17 cellular contexts compared by ENCODE assay signal in the genomic region with DNA sequence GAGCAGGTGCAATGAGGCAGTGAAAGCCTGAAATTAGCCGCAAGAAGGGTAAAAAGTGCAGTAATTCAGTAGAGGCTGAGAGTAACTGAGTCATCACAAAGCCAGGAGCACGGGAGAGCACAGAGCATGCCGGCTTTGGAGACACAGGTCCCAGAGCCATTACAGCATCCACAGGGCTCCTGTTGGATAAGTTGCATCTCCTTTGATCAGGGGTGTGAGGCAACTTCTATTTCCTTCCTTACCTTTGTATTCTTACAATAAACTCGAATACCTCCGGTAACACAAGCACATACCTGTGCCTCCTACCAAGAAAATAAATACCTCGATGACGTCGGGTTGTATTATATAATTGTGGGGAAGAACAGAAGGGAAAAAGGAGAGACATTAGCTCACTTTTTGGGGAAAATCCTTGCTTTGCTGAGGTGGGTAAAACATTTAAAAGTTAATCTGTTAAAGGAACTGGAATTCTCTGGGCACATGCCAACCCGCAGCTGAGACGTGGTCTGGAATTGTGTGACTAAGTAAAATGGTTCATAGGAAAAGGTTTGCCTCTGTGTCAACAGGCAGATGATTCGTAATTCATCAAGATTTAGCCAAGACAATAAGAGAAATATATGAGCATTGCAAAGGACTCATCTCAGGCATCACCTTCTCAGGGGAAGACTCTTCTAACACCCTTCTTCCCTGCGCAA.
DNase-seq lines count a peak whose midpoint lies in the region; ATAC-seq and TF ChIP-seq lines count a peak whose summit lies in the region.
"Had no signal": no experiment of that assay in that cellular context is flagged by ENCODE, and none has a peak within 500 bp of the region (broad histone marks: within the 10 kb centered on the region; RNA-seq: fewer than 3 reads in every experiment).

No MANE protein-coding gene starts in this region.

- no peak overlapping the region for H3K4me2 ChIP-seq in PC-3 (ENCODE audit: low read length)
- H3K4me2 ChIP-seq in trophoblast cell (ENCODE audit: low read length): no peak overlapping the region

- H3F3A ChIP-seq in PC-3 (ENCODE audit: low read length, unreplicated experiment): no peaks in the 10 kb centered on the region

- no peak overlapping the region for H3K18ac ChIP-seq in trophoblast cell (ENCODE audit: low read length)

- H2BK120ac ChIP-seq in trophoblast cell (ENCODE audit: insufficient read depth, low read length, poor library complexity): no peak overlapping the region

- intact Hi-C loops in PC-3 (cut with micrococcal nuclease): no loop called here

- H3K9ac ChIP-seq in PC-3 (ENCODE audit: low read length) (no peak overlapping the region), trophoblast cell (ENCODE audit: low read length) (no peak overlapping the region)

- TF ChIP-seq POLR2A in suprapubic skin (IDR thresholded peaks at IDR 0.05): no peak

- H2AK5ac ChIP-seq in trophoblast cell (ENCODE audit: low read length): no peak overlapping the region

- H3K9me3 ChIP-seq in PC-3 (ENCODE audit: low read length): no peaks in the 10 kb centered on the region; the same call in 1 of the 2 replicates
- H3K9me3 ChIP-seq in trophoblast cell (ENCODE audit: insufficient read depth, low read depth, low read length): no peaks in the 10 kb centered on the region
- H3K9me3 ChIP-seq in suprapubic skin: no peaks in the 10 kb centered on the region
- no peaks in the 10 kb centered on the region for H3K9me3 ChIP-seq in HAP-1
- H3K9me3 ChIP-seq: thyroid gland had no signal

- H3K79me2 ChIP-seq in PC-3 (ENCODE audit: low read length): no peaks in the 10 kb centered on the region
- H3K79me2 ChIP-seq in trophoblast cell (ENCODE audit: control insufficient read depth, insufficient read depth, low read length, poor library complexity): no peaks in the 10 kb centered on the region

- POLR2A ChIA-PET in PC-3 (lab: Charles Lee; ENCODE audit: unreplicated experiment): no interaction called here

- ATAC-seq in PC-3: no peak
- no peak for ATAC-seq in activated naive CD4-positive, alpha-beta T cell treated with anti-CD3 and anti-CD28 coated beads, Interleukin-2, amount 50 U/mL, for 72 hours
- ATAC-seq: activated CD4-positive, CD25-positive, alpha-beta regulatory T cell treated with anti-CD3 and anti-CD28 coated beads, Interleukin-2, amount 50 U/mL, for 24 hours; natural killer cell treated with Interleukin-12 subunit alpha and Interleukin-12 subunit beta and Interleukin-15 and Interleukin-18, amount 100 ng/mL, for 72 hours; T-cell had no signal

- H4K12ac ChIP-seq in trophoblast cell (ENCODE audit: low read depth, low read length): no peak overlapping the region

- no peak overlapping the region for H3K4ac ChIP-seq in trophoblast cell (ENCODE audit: low read depth, low read length)

- H2BK5ac ChIP-seq in trophoblast cell (ENCODE audit: low read depth, low read length, poor library complexity): no peak overlapping the region

- H3K23ac ChIP-seq in trophoblast cell (ENCODE audit: low read length): no peak overlapping the region

- H3K27ac ChIP-seq in PC-3 (ENCODE audit: low read length) (no peak overlapping the region), epithelial cell of prostate (peak overlapping the region; percentile 68), trophoblast cell (ENCODE audit: low read depth, low read length) (no peak overlapping the region), suprapubic skin (no peak overlapping the region), caudate nucleus (ENCODE audit: low read depth, low read length) (no peak overlapping the region)
- H3K27ac ChIP-seq: thyroid gland had no signal

- H2AFZ ChIP-seq in PC-3 (ENCODE audit: low read length) (no peak overlapping the region), trophoblast cell (ENCODE audit: insufficient read depth, low read length, poor library complexity) (no peak overlapping the region)

- H3K9me2 ChIP-seq in PC-3 (replicated peaks; ENCODE audit: low read length): no peaks in the 10 kb centered on the region

- no peak for TF ChIP-seq CTCF in PC-3 (conservative IDR thresholded peaks at IDR 0.05; ENCODE audit: low read depth, low read length)
- no peak for TF ChIP-seq CTCF in suprapubic skin (IDR thresholded peaks at IDR 0.05)

- no CpG with 5 or more reads among the region's 12 CpGs for WGBS in trophoblast cell (ENCODE audit: extremely low coverage, insufficient coverage, insufficient read length)
- 58% methylated on average over 12 of the region's 12 CpGs for WGBS in suprapubic skin

- H3K79me1 ChIP-seq in trophoblast cell (ENCODE audit: low read length): no peaks in the 10 kb centered on the region

- H2BK12ac ChIP-seq in trophoblast cell (ENCODE audit: low read length): no peak overlapping the region

- in situ Hi-C loops in HAP-1 (cut with MboI; ENCODE audit: low sequenced_read_pairs): no loop called here

- H3K4me1 ChIP-seq in PC-3 (ENCODE audit: insufficient read depth, low read length): no peaks in the 10 kb centered on the region
- H3K4me1 ChIP-seq in trophoblast cell (ENCODE audit: control insufficient read depth in 1 of 2, insufficient read depth in 2 of 2, low read length in 2 of 2): no peaks in the 10 kb centered on the region
- no peaks in the 10 kb centered on the region for H3K4me1 ChIP-seq in suprapubic skin
- no peaks in the 10 kb centered on the region for H3K4me1 ChIP-seq in HAP-1
- H3K4me1 ChIP-seq: thyroid gland had no signal

- peaks cover 6 to 19% of the 10 kb centered on the region in 2 donors for H3K9me3 Mint-ChIP-seq in activated naive CD4-positive, alpha-beta T cell treated with anti-CD3 and anti-CD28 coated beads, Interleukin-2, amount 50 U/mL, for 72 hours
- H3K9me3 Mint-ChIP-seq: natural killer cell treated with Interleukin-12 subunit alpha and Interleukin-12 subunit beta and Interleukin-15 and Interleukin-18, amount 100 ng/mL, for 72 hours had no signal

- DNase-seq in GM04503 (ENCODE audit: low read depth) (peak; percentile 26), PC-3 (peak; percentile 70), epithelial cell of prostate (ENCODE audit: low read depth, low spot score) (peak; percentile 58), trophoblast cell (peak; percentile 65 to 86), suprapubic skin (ENCODE audit: low spot score in 2 of 2) (no peak), caudate nucleus (lab: John Stamatoyannopoulos, UW) (no peak), HAP-1 (ENCODE audit: low spot score in 2 of 2) (no peak)
- no peak for DNase-seq in activated naive CD4-positive, alpha-beta T cell treated with anti-CD3 and anti-CD28 coated beads, Interleukin-2, amount 50 U/mL, for 72 hours (ENCODE audit: low spot score in 2 of 2)
- DNase-seq: activated naive CD4-positive, alpha-beta T cell treated with anti-CD3 and anti-CD28 coated beads, Interleukin-2, amount 10 ng/mL, durations not matched to agents 7 days and 5 days; cerebellar nuclear complex; hypothalamus; NCI-H1436; NCI-H524 treated with DMSO at 0.1 percent for 48 hours; T-cell; thyroid gland had no signal

- H4K8ac ChIP-seq in trophoblast cell (ENCODE audit: low read depth, low read length): no peak overlapping the region

- H3K27me3 ChIP-seq in PC-3 (ENCODE audit: low read length) (no peaks in the 10 kb centered on the region), trophoblast cell (ENCODE audit: insufficient read depth, low read length) (no peaks in the 10 kb centered on the region), suprapubic skin (no peaks in the 10 kb centered on the region), HAP-1 (ENCODE audit: low read depth) (no peaks in the 10 kb centered on the region)
- H3K27me3 ChIP-seq: thyroid gland had no signal

- peaks cover 3 to 11% of the 10 kb centered on the region in 2 donors for H3K36me3 Mint-ChIP-seq in activated naive CD4-positive, alpha-beta T cell treated with anti-CD3 and anti-CD28 coated beads, Interleukin-2, amount 50 U/mL, for 72 hours
- H3K36me3 Mint-ChIP-seq: activated naive CD4-positive, alpha-beta T cell treated with anti-CD3 and anti-CD28 coated beads, Interleukin-2, amount 10 ng/mL, durations not matched to agents 7 days and 5 days had no signal

- TF ChIP-seq EP300 in suprapubic skin (IDR thresholded peaks at IDR 0.05): no peak

- CTCF ChIA-PET in PC-3 (lab: Charles Lee): no interaction called here

- no peaks in the 10 kb centered on the region for H4K20me1 ChIP-seq in PC-3 (ENCODE audit: low read length)

- H3K4me3 ChIP-seq in PC-3 (ENCODE audit: low read length) (no peak overlapping the region), trophoblast cell (ENCODE audit: low read depth, low read length) (no peak overlapping the region), suprapubic skin (no peak overlapping the region), HAP-1 (no peak overlapping the region)
- H3K4me3 ChIP-seq: thyroid gland had no signal

- no peak overlapping the region for H3K14ac ChIP-seq in trophoblast cell (ENCODE audit: low read length)

- no peak overlapping the region for H3K27ac Mint-ChIP-seq in activated naive CD4-positive, alpha-beta T cell treated with anti-CD3 and anti-CD28 coated beads, Interleukin-2, amount 50 U/mL, for 72 hours
- H3K27ac Mint-ChIP-seq: activated naive CD4-positive, alpha-beta T cell treated with anti-CD3 and anti-CD28 coated beads, Interleukin-2, amount 10 ng/mL, durations not matched to agents 7 days and 5 days; natural killer cell treated with Interleukin-12 subunit alpha and Interleukin-12 subunit beta and Interleukin-15 and Interleukin-18, amount 100 ng/mL, for 72 hours; T-cell had no signal

- BruUV-seq in PC-3 (replicated peaks; lab: Mats Ljungman, UMichigan): no TSS peak

- H3K36me3 ChIP-seq in PC-3 (ENCODE audit: low read depth, low read length) (no peaks in the 10 kb centered on the region), trophoblast cell (ENCODE audit: control insufficient read depth in 1 of 2, insufficient read depth in 2 of 2, low read length in 2 of 2) (no peaks in the 10 kb centered on the region), suprapubic skin (no peaks in the 10 kb centered on the region), HAP-1 (replicated peaks) (no peaks in the 10 kb centered on the region)
- H3K36me3 ChIP-seq: thyroid gland had no signal

- no peak overlapping the region for H4K91ac ChIP-seq in trophoblast cell (ENCODE audit: low read depth, low read length)

Comparison
In these comparisons a context has a peak if more than half of its experiments do, and no peak if none do; other contexts are left out.
1. DNase-seq: peak in GM04503 (single experiment), PC-3 (single experiment), epithelial cell of prostate (single experiment) and trophoblast cell (2 of 2); none in suprapubic skin (0 of 2), activated naive CD4-positive, alpha-beta T cell treated with anti-CD3 and anti-CD28 coated beads, Interleukin-2, amount 50 U/mL, for 72 hours (0 of 2), caudate nucleus (0 of 61) and HAP-1 (0 of 2).